Comparison of ENCODE assay signal across 10 cellular contexts in the genomic region with DNA sequence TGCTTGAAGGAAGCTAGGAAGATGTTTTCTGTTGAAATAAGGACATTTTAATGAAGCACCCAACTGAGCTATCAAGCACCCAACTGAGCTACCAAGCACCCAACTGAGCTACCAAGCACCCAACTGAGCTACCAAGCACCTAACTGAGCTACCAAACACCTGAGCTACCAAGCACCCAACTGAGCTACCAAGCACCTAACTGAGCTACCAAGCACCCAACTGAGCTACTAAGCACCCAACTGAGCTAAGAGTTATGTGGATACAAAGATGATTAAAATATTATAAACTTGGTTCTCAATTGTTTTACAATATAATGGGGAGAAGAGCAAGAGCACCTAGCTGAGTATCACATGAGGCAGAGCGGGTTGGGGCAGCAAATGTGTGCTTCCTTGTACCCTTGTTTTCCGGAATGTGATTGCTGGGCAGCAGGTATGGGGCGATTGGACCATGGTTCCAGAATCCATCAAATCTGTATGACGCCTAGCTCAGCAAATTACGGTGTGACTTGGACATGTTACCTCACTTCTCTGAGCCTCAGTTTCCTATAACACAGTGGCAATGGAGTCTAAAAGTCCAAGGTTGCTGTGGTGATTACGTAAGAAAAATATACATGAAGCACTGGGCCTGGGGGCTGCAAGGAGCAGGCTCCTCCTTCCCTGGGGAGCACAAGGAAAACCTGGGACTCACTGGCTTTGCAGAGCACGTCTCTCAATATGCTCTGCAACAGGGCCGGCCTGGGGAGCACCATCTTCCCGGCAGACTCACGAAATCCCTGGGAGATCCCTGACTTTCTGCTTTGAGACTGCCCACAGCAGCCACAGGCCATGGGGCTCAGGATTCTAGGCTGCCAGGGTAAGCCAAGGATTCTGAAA. TPM values are rescaled to one million over a fixed set of nuclear protein-coding genes. Genes with fewer than 3 reads are reported as not detected.
DNase-seq lines count a peak whose midpoint lies in the region; ATAC-seq and TF ChIP-seq lines count a peak whose summit lies in the region.
"Had no signal": no experiment of that assay in that cellular context is flagged by ENCODE, and none has a peak within 500 bp of the region (broad histone marks: within the 10 kb centered on the region; RNA-seq: fewer than 3 reads in every experiment).

No MANE protein-coding gene starts in this region.

- intact Hi-C loops in upper lobe of right lung (cut with DNase I), result no loop called here
- intact Hi-C loops in lower leg skin (cut with DNase I; ENCODE audit: low total_unique reads), result no loop called here

- H3K4me1 ChIP-seq in adipocyte (ENCODE audit: control insufficient read depth, insufficient read depth, low read length) (peaks cover 47% of the 10 kb centered on the region), muscle layer of duodenum (ENCODE audit: control insufficient read depth in 1 of 2, insufficient read depth in 2 of 2, low read length in 2 of 2) (peaks cover 48 to 84% of the 10 kb centered on the region in 2 donors), upper lobe of right lung (peaks cover 96% of the 10 kb centered on the region)

- H3K4me1 Mint-ChIP-seq in activated naive CD4-positive, alpha-beta T cell treated with anti-CD3 and anti-CD28 coated beads, Interleukin-2, amount 50 U/mL, for 24 hours, result peaks cover 60% of the 10 kb centered on the region

- H3K9me3 ChIP-seq in adipocyte (ENCODE audit: control insufficient read depth, low read length) (no peaks in the 10 kb centered on the region), muscle layer of duodenum (ENCODE audit: control insufficient read depth in 1 of 2, low read length in 2 of 2) (no peaks in the 10 kb centered on the region), upper lobe of right lung (no peaks in the 10 kb centered on the region)
- H3K9me3 ChIP-seq: BE2C had no signal

- H3K36me3 Mint-ChIP-seq in activated naive CD4-positive, alpha-beta T cell treated with anti-CD3 and anti-CD28 coated beads, Interleukin-2, amount 50 U/mL, for 24 hours, result peaks cover 2% of the 10 kb centered on the region

- TF ChIP-seq CTCF in upper lobe of right lung (IDR thresholded peaks at IDR 0.05), result no peak
- no peak for TF ChIP-seq CTCF in lower leg skin (IDR thresholded peaks at IDR 0.05)

- H3K27ac ChIP-seq in muscle layer of duodenum (ENCODE audit: low read length) (peak overlapping the region; percentile 11), upper lobe of right lung (peak overlapping the region; percentile 91)

- TF ChIP-seq POLR2A in lower leg skin (IDR thresholded peaks at IDR 0.05), result no peak

- no peak for ATAC-seq in upper lobe of right lung

- H3K4me3 ChIP-seq in adipocyte (ENCODE audit: low read length) (peak overlapping the region; percentile 1), muscle layer of duodenum (ENCODE audit: low read depth in 1 of 2, low read length in 2 of 2) (peak overlapping the region in 1 of 2 donors; percentile 23), upper lobe of right lung (no peak overlapping the region), lower leg skin (ENCODE audit: low read depth, poor library complexity, severe bottlenecking) (no peak overlapping the region)

- H3K27me3 Mint-ChIP-seq in activated naive CD4-positive, alpha-beta T cell treated with anti-CD3 and anti-CD28 coated beads, Interleukin-2, amount 50 U/mL, for 24 hours, result no peaks in the 10 kb centered on the region

- no peaks in the 10 kb centered on the region for H3K36me3 ChIP-seq in adipocyte (ENCODE audit: control insufficient read depth, insufficient read depth, low read length, severe bottlenecking)
- peaks cover 0 to 5% of the 10 kb centered on the region in 2 donors for H3K36me3 ChIP-seq in muscle layer of duodenum (ENCODE audit: control insufficient read depth in 1 of 2, insufficient read depth in 2 of 2, low read length in 2 of 2)
- no peaks in the 10 kb centered on the region for H3K36me3 ChIP-seq in upper lobe of right lung
- H3K36me3 ChIP-seq: BE2C had no signal

- H3K4me3 Mint-ChIP-seq in activated naive CD4-positive, alpha-beta T cell treated with anti-CD3 and anti-CD28 coated beads, Interleukin-2, amount 50 U/mL, for 24 hours, result peak overlapping the region; percentile 26

- peak overlapping the region; percentile 98 for H3K27ac Mint-ChIP-seq in activated naive CD4-positive, alpha-beta T cell treated with anti-CD3 and anti-CD28 coated beads, Interleukin-2, amount 50 U/mL, for 24 hours

- no peaks in the 10 kb centered on the region for H3K27me3 ChIP-seq in adipocyte (replicated peaks; ENCODE audit: control insufficient read depth, insufficient read depth, low read length)
- no peaks in the 10 kb centered on the region for H3K27me3 ChIP-seq in muscle layer of duodenum (ENCODE audit: low read depth, low read length)
- H3K27me3 ChIP-seq in upper lobe of right lung, result no peaks in the 10 kb centered on the region
- H3K27me3 ChIP-seq: BE2C had no signal

- no peak for DNase-seq in activated naive CD4-positive, alpha-beta T cell treated with anti-CD3 and anti-CD28 coated beads, Interleukin-2, amount 50 U/mL, for 16 hours
- no peak for DNase-seq in adipocyte (ENCODE audit: low read depth)
- DNase-seq in upper lobe of right lung, result no peak
- no peak for DNase-seq in COR-L47 (lab: John Stamatoyannopoulos, UW)
- no peak for DNase-seq in stimulated activated naive CD4-positive, alpha-beta T cell (lab: John Stamatoyannopoulos, UW)
- no peak for DNase-seq in lower leg skin (ENCODE audit: low spot score in 2 of 2)
- DNase-seq: BE2C, NCI-H1048 had no signal

- H3K9ac ChIP-seq in adipocyte (ENCODE audit: low read length), result peak overlapping the region; percentile 15

- WGBS in lower leg skin, 2 donors, result 68 to 78% methylated on average over 10 of the region's 10 CpGs

- H3K9me3 Mint-ChIP-seq in activated naive CD4-positive, alpha-beta T cell treated with anti-CD3 and anti-CD28 coated beads, Interleukin-2, amount 50 U/mL, for 24 hours, result no peaks in the 10 kb centered on the region

RNA-seq across cellular contexts. Expression of a gene that starts 11.3 kb away (rescaled TPM):
- total RNA-seq in upper lobe of right lung (15.4 TPM), lower leg skin (10 to 100 TPM in 1 of 4 donors, 1 to 10 TPM in 3; 2.1 to 11.8 (median 8.4) TPM)

RNA-seq across cellular contexts. Expression of a gene that starts 58.4 kb away (rescaled TPM):
- total RNA-seq in upper lobe of right lung (132 TPM), lower leg skin (100 to 1,000 TPM; 177 to 220 (median 201) TPM)
